In the genomic region with DNA sequence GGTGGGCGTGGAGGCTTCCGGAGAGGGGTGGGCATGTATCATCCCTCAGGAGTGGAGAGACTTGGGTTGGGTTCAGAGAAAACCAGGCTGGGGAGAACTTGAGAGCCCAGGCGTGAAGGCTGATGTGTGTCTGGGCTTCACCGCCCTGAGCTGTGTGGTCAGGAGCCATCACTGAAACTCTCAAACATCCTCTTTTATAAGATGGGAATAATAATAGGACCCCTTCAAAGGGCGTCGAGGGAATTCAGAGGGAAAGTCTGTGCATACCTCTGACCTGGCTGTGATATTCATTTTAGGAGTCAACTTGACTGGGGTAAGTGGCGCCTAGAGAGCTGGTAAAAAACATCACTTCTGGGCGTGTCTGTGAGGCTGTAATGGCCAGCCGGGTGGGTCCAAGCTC, we compare ENCODE assay signal across 21 cellular contexts. TPM values are rescaled to one million over a fixed set of nuclear protein-coding genes. Genes with fewer than 3 reads are reported as not detected.
"Had no signal": no experiment of that assay in that cellular context is flagged by ENCODE, and none has a peak within 500 bp of the region (broad histone marks: within the 10 kb centered on the region; RNA-seq: fewer than 3 reads in every experiment).

No MANE protein-coding gene starts in this region.

- H3K36me3 Mint-ChIP-seq: memory B cell; natural killer cell treated with Interleukin-12 subunit alpha and Interleukin-12 subunit beta and Interleukin-15 and Interleukin-18, amount 100 ng/mL, for 72 hours had no signal

- H3K27ac ChIP-seq: dorsolateral prefrontal cortex, prostate gland, right atrium auricular region, transverse colon, upper lobe of right lung, vagina had no signal

- H3K9me3 ChIP-seq: prostate gland, vagina had no signal

- H3K4me3 Mint-ChIP-seq: memory B cell; natural killer cell treated with Interleukin-12 subunit alpha and Interleukin-12 subunit beta and Interleukin-15 and Interleukin-18, amount 100 ng/mL, for 72 hours; neural crest cell; stimulated activated naive CD8-positive, alpha-beta T cell treated with anti-CD3 and anti-CD28 coated beads, Interleukin-15, Interleukin-2, amounts not matched to agents 100 ng/mL and 50 ng/mL, for 24 hours had no signal

- ATAC-seq: natural killer cell treated with Interleukin-12 subunit alpha and Interleukin-12 subunit beta and Interleukin-15 and Interleukin-18, amount 100 ng/mL, for 72 hours; sciatic nerve; upper lobe of right lung had no signal

- H3K4me1 ChIP-seq: prostate gland, right atrium auricular region, transverse colon, upper lobe of right lung, vagina had no signal

- H3K27me3 ChIP-seq: right atrium auricular region, vagina had no signal

- H3K36me3 ChIP-seq: prostate gland, right atrium auricular region, transverse colon, upper lobe of right lung, vagina had no signal

- H3K4me2 ChIP-seq: smooth muscle cell had no signal

- DNase-seq: dorsolateral prefrontal cortex; effector CD4-positive, alpha-beta T cell; hypothalamus; stimulated activated CD4-positive, alpha-beta T cell treated with anti-CD3 and anti-CD28 coated beads, Interleukin-12 subunit alpha, Interleukin-12 subunit beta, amount 100 ng/mL, for 4 hours; stimulated activated CD4-positive, alpha-beta T cell treated with anti-CD3 and anti-CD28 coated beads, Interleukin-1b, Interleukin-23, amount 100 ng/mL, for 48 hours; stimulated activated CD4-positive, alpha-beta T cell treated with anti-CD3 and anti-CD28 coated beads, Interleukin-4, amount 100 ng/mL, for 1 hour; stimulated activated CD8-positive, alpha-beta memory T cell treated with anti-CD3 and anti-CD28 coated beads, Interleukin-4, amount 100 ng/mL, for 48 hours; transverse colon; upper lobe of right lung had no signal

- H3K27ac Mint-ChIP-seq: memory B cell; natural killer cell treated with Interleukin-12 subunit alpha and Interleukin-12 subunit beta and Interleukin-15 and Interleukin-18, amount 100 ng/mL, for 72 hours; stimulated activated naive CD8-positive, alpha-beta T cell treated with anti-CD3 and anti-CD28 coated beads, Interleukin-15, Interleukin-2, amounts not matched to agents 100 ng/mL and 50 ng/mL, for 24 hours had no signal

- H3K4me1 Mint-ChIP-seq: neural crest cell had no signal

- H3K9me3 Mint-ChIP-seq: natural killer cell treated with Interleukin-12 subunit alpha and Interleukin-12 subunit beta and Interleukin-15 and Interleukin-18, amount 100 ng/mL, for 72 hours; neural crest cell had no signal

- H3K4me3 ChIP-seq: dorsolateral prefrontal cortex, lung, prostate gland, right atrium auricular region, smooth muscle cell, transverse colon, upper lobe of right lung, vagina had no signal

RNA-seq across cellular contexts. Expression of a gene that starts 34.9 kb away (rescaled TPM):
- total RNA-seq: frontal cortex; mononuclear cell; natural killer cell treated with Interleukin-12 subunit alpha and Interleukin-12 subunit beta and Interleukin-15 and Interleukin-18, amount 100 ng/mL, for 72 hours; neural crest cell had no signal
